Comparison of ENCODE assay signal across 1 cellular context in the genomic region with DNA sequence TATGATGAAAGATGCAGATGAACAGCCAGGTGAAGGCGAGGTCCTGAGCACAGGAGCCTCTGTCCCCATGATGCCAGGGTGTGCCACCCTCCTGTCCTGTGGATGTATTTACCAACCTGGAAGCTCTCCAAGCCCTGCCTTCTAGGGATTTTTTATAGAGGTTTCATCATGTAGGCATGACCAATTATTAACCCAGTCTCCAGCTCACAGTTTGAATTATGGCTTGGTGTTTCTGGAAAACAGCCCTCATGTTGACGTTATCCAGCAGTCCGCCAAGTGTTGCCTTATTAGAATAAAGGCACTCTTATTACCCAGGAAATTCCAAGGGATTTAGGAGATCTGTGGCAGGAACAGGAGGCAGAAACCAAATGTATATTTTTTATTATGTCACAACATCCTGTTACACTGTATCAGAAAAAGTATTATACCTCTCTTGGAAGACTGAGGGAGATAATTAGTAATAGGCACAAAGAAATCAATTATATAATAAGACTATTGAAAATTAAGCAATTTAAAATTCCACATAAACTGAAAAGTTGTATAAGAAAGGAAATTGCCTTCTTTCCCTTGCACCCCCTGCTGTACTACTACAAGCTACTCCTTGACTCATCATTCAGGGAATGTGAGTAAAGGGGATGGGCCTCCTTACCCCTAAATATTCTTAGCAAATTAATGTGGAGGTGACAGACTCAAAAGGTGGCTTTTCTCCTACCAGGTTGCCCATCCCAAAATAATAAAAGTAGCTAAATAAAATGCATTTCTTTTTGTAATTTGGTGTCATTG.
A peak's percentile ranks its signal among the peaks of the same experiment; 100 is the strongest.
TF ChIP-seq lines count a peak whose summit lies in the region.

No MANE protein-coding gene starts in this region.

TF ChIP-seq in IMR-90, 13 proteins besides CTCF, POLR2A, EP300 and RAD21:
- TF ChIP-seq RFX5 (IDR thresholded peaks at IDR 0.05; ENCODE audit: low read depth, low read length) = peak; percentile 45; the same call in 1 of the 2 replicates
- no peak; the same call in 1 of the 2 replicates for TF ChIP-seq CEBPB (IDR thresholded peaks at IDR 0.05; ENCODE audit: low read depth, low read length)
